Comparison of ENCODE assay signal across 21 cellular contexts in the genomic region with DNA sequence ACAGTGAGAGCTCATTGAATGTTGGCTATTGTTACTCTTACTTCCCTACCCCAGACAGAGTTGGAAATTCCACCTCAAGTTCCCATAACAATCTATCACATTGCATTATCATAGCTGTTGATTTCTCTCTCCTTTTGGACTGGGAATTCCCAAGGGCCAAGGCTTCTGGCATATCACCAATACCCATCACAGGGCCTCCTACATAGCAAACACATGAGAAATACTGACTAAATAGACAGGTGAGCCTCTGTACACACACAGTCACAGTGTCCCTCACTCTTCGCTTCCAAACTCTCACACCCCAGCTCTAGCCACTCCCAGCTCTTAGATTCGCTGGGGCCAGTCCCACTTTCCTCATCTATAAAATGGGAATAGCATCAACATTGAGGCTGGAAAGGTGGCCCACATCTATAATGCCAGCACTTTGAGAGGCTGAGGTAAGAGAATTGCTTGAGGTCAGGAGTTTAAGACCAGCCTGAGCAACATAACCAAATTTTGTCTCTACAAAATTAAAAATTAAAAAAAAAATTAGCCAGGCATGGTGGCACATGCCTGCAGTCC. TPM values are rescaled to one million over a fixed set of nuclear protein-coding genes. Genes with fewer than 3 reads are reported as not detected.
DNase-seq lines count a peak whose midpoint lies in the region; ATAC-seq, FAIRE-seq and TF ChIP-seq lines count a peak whose summit lies in the region.
"Had no signal": no experiment of that assay in that cellular context is flagged by ENCODE, and none has a peak within 500 bp of the region (broad histone marks: within the 10 kb centered on the region; RNA-seq: fewer than 3 reads in every experiment).

No MANE protein-coding gene starts in this region.

- DNase-seq in CD14-positive monocyte (ENCODE audit: low spot score) (no peak), HuH-7.5 (ENCODE audit: low spot score) (peak; percentile 39), HepG2 (ENCODE audit: low spot score) (peak; percentile 73), OCI-M2 (lab: John Stamatoyannopoulos, UW; ENCODE audit: unreplicated experiment) (no peak)
- DNase-seq: activated CD4-positive, alpha-beta T cell treated with anti-CD3 and anti-CD28 coated beads for 1 hour; HFFc6; kidney; NCI-H2171 treated with DMSO at 0.1 percent for 48 hours; retina had no signal

- peaks cover 17% of the 10 kb centered on the region; the same call in 1 of the 2 replicates for H3K36me3 ChIP-seq in SU-DHL-6 (ENCODE audit: low read length)
- H3K36me3 ChIP-seq in HepG2 (replicated peaks in 1 of 2; ENCODE audit: control insufficient read depth in 1 of 2, insufficient read depth in 2 of 2, low read length in 2 of 2): no peaks in the 10 kb centered on the region
- H3K36me3 ChIP-seq: esophagus muscularis mucosa, gastroesophageal sphincter, thoracic aorta had no signal

- peaks cover 0 to 2% (median 0%) of the 10 kb centered on the region in 7 donors for H3K9me3 Mint-ChIP-seq in CD14-positive monocyte
- H3K9me3 Mint-ChIP-seq: activated naive CD4-positive, alpha-beta T cell treated with anti-CD3 and anti-CD28 coated beads, Interleukin-2, amount 50 U/mL, for 72 hours; HFFc6 had no signal

- H3K27ac ChIP-seq in SU-DHL-6 (ENCODE audit: low read depth, low read length) (peak overlapping the region; percentile 78), HepG2 (ENCODE audit: extremely low read length, insufficient read depth, low read length) (no peak overlapping the region)
- H3K27ac ChIP-seq: esophagus muscularis mucosa, gastroesophageal sphincter, thoracic aorta had no signal

- H3K79me2 ChIP-seq in SU-DHL-6 (ENCODE audit: insufficient read depth, low read length): peaks cover 78% of the 10 kb centered on the region
- H3K79me2 ChIP-seq in HepG2 (ENCODE audit: insufficient read depth, low read length): no peaks in the 10 kb centered on the region

- ATAC-seq in HepG2 (peak; percentile 56), HG02884 (IDR thresholded peaks at IDR 0.05; ENCODE audit: unreplicated experiment) (no peak), HG03139 (IDR thresholded peaks at IDR 0.05; ENCODE audit: unreplicated experiment) (no peak), HG03469 (IDR thresholded peaks at IDR 0.05; ENCODE audit: unreplicated experiment) (no peak)
- ATAC-seq: gastroesophageal sphincter, Panc1 had no signal

- H3K9ac ChIP-seq in SU-DHL-6 (ENCODE audit: low read length) (no peak overlapping the region), HepG2 (ENCODE audit: insufficient read depth, low read depth, low read length) (no peak overlapping the region)

- H4K20me1 ChIP-seq in SU-DHL-6 (ENCODE audit: low read depth, low read length) (no peaks in the 10 kb centered on the region), HepG2 (ENCODE audit: insufficient read depth, low read length) (no peaks in the 10 kb centered on the region)

- H2AFZ ChIP-seq in SU-DHL-6 (ENCODE audit: low read depth, low read length, severe bottlenecking): no peak overlapping the region
- H2AFZ ChIP-seq in HepG2 (ENCODE audit: low read length): no peak overlapping the region

- in situ Hi-C loops in HepG2 (cut with HindIII; ENCODE audit: extremely low pct_ligation_motif_present, low pct_unique_long_range_greater_than_20kb): no loop called here

- TF ChIP-seq CTCF in CD14-positive monocyte (IDR thresholded peaks at IDR 0.05): no peak
- no peak for TF ChIP-seq CTCF in SU-DHL-6 (IDR thresholded peaks at IDR 0.05; ENCODE audit: insufficient read depth, low read length, poor library complexity, severe bottlenecking)
- TF ChIP-seq CTCF in HepG2 (CRISPR knock-in tag; IDR thresholded peaks at IDR 0.05): no peak

- H3K4me3 Mint-ChIP-seq in CD14-positive monocyte: no peak overlapping the region
- H3K4me3 Mint-ChIP-seq: activated T-cell treated with anti-CD3 and anti-CD28 coated beads, Interleukin-2, amount 50 U/mL, for 72 hours; HFFc6 had no signal

- peaks cover 58% of the 10 kb centered on the region for H3K4me1 ChIP-seq in HepG2 (ENCODE audit: insufficient read depth, low read length)
- H3K4me1 ChIP-seq: gastroesophageal sphincter had no signal

- peaks cover 73% of the 10 kb centered on the region for H3K4me1 Mint-ChIP-seq in CD14-positive monocyte

- CTCF ChIA-PET in HepG2 (lab: Yijun Ruan, JAX; ENCODE audit: low intra/inter-chr PET ratio, low total read pairs): no interaction called here

- peak overlapping the region; percentile 67 to 93 (median 80) for H3K27ac Mint-ChIP-seq in CD14-positive monocyte
- H3K27ac Mint-ChIP-seq: activated T-cell treated with anti-CD3 and anti-CD28 coated beads, Interleukin-2, amount 50 U/mL, for 72 hours; HFFc6 had no signal

- H3K27me3 ChIP-seq in SU-DHL-6 (ENCODE audit: low read length): no peaks in the 10 kb centered on the region
- peaks cover 0 to 9% of the 10 kb centered on the region in 2 experiments; a peak in 1 of 5 replicates for H3K27me3 ChIP-seq in HepG2 (ENCODE audit: control insufficient read depth in 1 of 2, insufficient read depth in 2 of 2, low read length in 2 of 2)
- H3K27me3 ChIP-seq: esophagus muscularis mucosa, gastroesophageal sphincter had no signal

- TF ChIP-seq EP300 in HepG2 (IDR thresholded peaks at IDR 0.05; ENCODE audit: low read depth in 2 of 2, low read length in 2 of 2) (peak in 1 of 2 experiments; percentile 30; a peak in 1 of 4 replicates), HepG2 (CRISPR knock-in tag; IDR thresholded peaks at IDR 0.05; ENCODE audit: borderline replicate concordance) (no peak)

- BruUV-seq in HepG2 (replicated peaks; lab: Mats Ljungman, UMichigan): no TSS peak

- H3K4me3 ChIP-seq in SU-DHL-6 (ENCODE audit: insufficient read depth, low read length, poor library complexity, severe bottlenecking): no peak overlapping the region
- H3K4me3 ChIP-seq in HepG2 (replicated peaks in 1 of 3; ENCODE audit: insufficient read depth in 1 of 3, low read depth in 2 of 3, low read length in 3 of 3): no peak overlapping the region
- H3K4me3 ChIP-seq: esophagus muscularis mucosa, gastroesophageal sphincter, smooth muscle cell, thoracic aorta had no signal

- WGBS in HepG2 (ENCODE audit: low lambda C conversion rate): 6% methylated on average over 2 of the region's 2 CpGs

- no peak for FAIRE-seq in HepG2 (lab: Jason Lieb, UNC)
- FAIRE-seq: kidney, TTC549 had no signal

- peaks cover 0 to 4% (median 0%) of the 10 kb centered on the region in 3 donors for H3K27me3 Mint-ChIP-seq in CD14-positive monocyte (ENCODE audit: low read depth in 3 of 3)

- no peak for TF ChIP-seq RAD21 in HepG2 (CRISPR knock-in tag; IDR thresholded peaks at IDR 0.05)

- H3K4me2 ChIP-seq in SU-DHL-6 (ENCODE audit: low read depth, low read length, poor library complexity, severe bottlenecking): peak overlapping the region; percentile 45
- H3K4me2 ChIP-seq in HepG2 (ENCODE audit: low read depth, low read length): 0 out of 2 replicates have a peak overlapping the region, but pooled peaks have one; percentile 18
- H3K4me2 ChIP-seq: smooth muscle cell had no signal

- no peaks in the 10 kb centered on the region for H3K9me2 ChIP-seq in SU-DHL-6 (replicated peaks; ENCODE audit: insufficient read depth, low read length)

- intact Hi-C loops in CD14-positive monocyte (cut with micrococcal nuclease) (loop anchor here (5.0 kb wide), 2 partner anchors 33 to 78 kb away; no protein-coding TSS in a partner anchor), HepG2 (cut with micrococcal nuclease; ENCODE audit: unreplicated experiment) (no loop called here)

- no peak for TF ChIP-seq POLR2A in HepG2 (IDR thresholded peaks at IDR 0.05; ENCODE audit: insufficient read depth in 1 of 2, low read depth in 2 of 2, low read length in 2 of 2)

- peaks cover 37% of the 10 kb centered on the region for H3F3A ChIP-seq in SU-DHL-6 (ENCODE audit: insufficient read depth)

- H3K9me3 ChIP-seq in SU-DHL-6 (ENCODE audit: insufficient read depth, low read length) (no peaks in the 10 kb centered on the region), HepG2 (ENCODE audit: low read length) (no peaks in the 10 kb centered on the region)
- H3K9me3 ChIP-seq: esophagus muscularis mucosa, gastroesophageal sphincter had no signal

- POLR2A ChIA-PET in HepG2 (lab: Yijun Ruan, JAX): interaction anchor here (1.3 kb wide), 1 partner anchor 15 kb away, joined by 9 read pairs; no protein-coding TSS in a partner anchor

- H3K36me3 Mint-ChIP-seq in CD14-positive monocyte: peaks cover 51 to 95% of the 10 kb centered on the region in 2 donors

TF ChIP-seq in HepG2, 621 proteins besides CTCF, POLR2A, EP300 and RAD21 (continues in another document):
- TF ChIP-seq, protein P1, sequence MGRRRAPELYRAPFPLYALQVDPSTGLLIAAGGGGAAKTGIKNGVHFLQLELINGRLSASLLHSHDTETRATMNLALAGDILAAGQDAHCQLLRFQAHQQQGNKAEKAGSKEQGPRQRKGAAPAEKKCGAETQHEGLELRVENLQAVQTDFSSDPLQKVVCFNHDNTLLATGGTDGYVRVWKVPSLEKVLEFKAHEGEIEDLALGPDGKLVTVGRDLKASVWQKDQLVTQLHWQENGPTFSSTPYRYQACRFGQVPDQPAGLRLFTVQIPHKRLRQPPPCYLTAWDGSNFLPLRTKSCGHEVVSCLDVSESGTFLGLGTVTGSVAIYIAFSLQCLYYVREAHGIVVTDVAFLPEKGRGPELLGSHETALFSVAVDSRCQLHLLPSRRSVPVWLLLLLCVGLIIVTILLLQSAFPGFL (CRISPR knock-in tag; IDR thresholded peaks at IDR 0.05): no peak
- TF ChIP-seq MTF1 (CRISPR knock-in tag; IDR thresholded peaks at IDR 0.05): no peak

RNA-seq across cellular contexts. Expression of a gene that starts 6.4 kb away (rescaled TPM):
- polyA plus RNA-seq in CD14-positive monocyte: 100 to 1,000 TPM; 331 to 347 TPM
- total RNA-seq in HepG2 (2016; rRNA removed; fragmentation: Illumina TruSeq; extraction: Trizol): 0.18 and 0.27 TPM in 2 replicates
- total RNA-seq in HepG2 (2016; cell fraction: cytosol; rRNA removed; fragmentation: Illumina TruSeq; extraction: Trizol; ENCODE audit: low read depth): not detected in 2 replicates
- total RNA-seq in HepG2 (2016; cell fraction: insoluble cytoplasmic fraction; rRNA removed; fragmentation: Illumina TruSeq; extraction: Trizol): 0.18 and 0.22 TPM in 2 replicates
- total RNA-seq in HepG2 (2016; cell fraction: membrane; rRNA removed; fragmentation: Illumina TruSeq; extraction: Trizol): 0.19 and 0.21 TPM in 2 replicates
- total RNA-seq in HepG2 (2016; cell fraction: nucleus; rRNA removed; fragmentation: Illumina TruSeq; extraction: Trizol): 0.09 and 0.12 TPM in 2 replicates
- polyA plus RNA-seq in HepG2 (2011; rRNA removed): 22.8 and 24.0 TPM in 2 replicates
- polyA plus RNA-seq in HepG2 (2011; cell fraction: cytosol; rRNA removed): 26.7 and 29.6 TPM in 2 replicates
- polyA plus RNA-seq in HepG2 (2011; cell fraction: nucleus; rRNA removed): 4.9 and 6.8 TPM in 2 replicates
- polyA plus RNA-seq in HepG2 (2012): 10.9 and 16.0 TPM in 2 replicates
- polyA plus RNA-seq in HepG2 (2016; cell fraction: cytosol; fragmentation: Illumina TruSeq; extraction: Trizol; ENCODE audit: low read depth): 0.05 TPM in 1 of 2 replicates, not detected in the other
- polyA plus RNA-seq in HepG2 (2016; cell fraction: insoluble cytoplasmic fraction; fragmentation: Illumina TruSeq; extraction: Trizol; ENCODE audit: low read depth): 0.32 and 0.41 TPM in 2 replicates
- polyA plus RNA-seq in HepG2 (2016; cell fraction: membrane; fragmentation: Illumina TruSeq; extraction: Trizol; ENCODE audit: low read depth): 0.07 and 0.11 TPM in 2 replicates
- polyA plus RNA-seq in HepG2 (2016; cell fraction: nucleus; fragmentation: Illumina TruSeq; extraction: Trizol; ENCODE audit: insufficient read depth, low read depth): 0.18 and 0.37 TPM in 2 replicates
- 0.65 and 54.4 TPM in 2 replicates for polyA minus RNA-seq in HepG2 (2011; rRNA and poly(A)+ RNA removed; ENCODE audit: low replicate concordance)
- polyA minus RNA-seq in HepG2 (2011; cell fraction: cytosol; rRNA and poly(A)+ RNA removed): 6.2 and 10.5 TPM in 2 replicates
- 2.2 and 3.5 TPM in 2 replicates for polyA minus RNA-seq in HepG2 (2011; cell fraction: nucleus; rRNA and poly(A)+ RNA removed)

Comparison
In these comparisons a context has a peak if more than half of its experiments do, and no peak if none do; other contexts are left out.
1. DNase-seq: peak in HuH-7.5 (single experiment) and HepG2 (single experiment); none in CD14-positive monocyte (single experiment) and OCI-M2 (single experiment).
2. RNA of a gene that starts 6.4 kb away (polyA plus RNA-seq): 331 to 347 TPM in CD14-positive monocyte; 0.05 to 29.6 TPM in HepG2; every median in the first group is over 10 times any median in the second.